8 cellular contexts compared by ENCODE assay signal in the genomic region with DNA sequence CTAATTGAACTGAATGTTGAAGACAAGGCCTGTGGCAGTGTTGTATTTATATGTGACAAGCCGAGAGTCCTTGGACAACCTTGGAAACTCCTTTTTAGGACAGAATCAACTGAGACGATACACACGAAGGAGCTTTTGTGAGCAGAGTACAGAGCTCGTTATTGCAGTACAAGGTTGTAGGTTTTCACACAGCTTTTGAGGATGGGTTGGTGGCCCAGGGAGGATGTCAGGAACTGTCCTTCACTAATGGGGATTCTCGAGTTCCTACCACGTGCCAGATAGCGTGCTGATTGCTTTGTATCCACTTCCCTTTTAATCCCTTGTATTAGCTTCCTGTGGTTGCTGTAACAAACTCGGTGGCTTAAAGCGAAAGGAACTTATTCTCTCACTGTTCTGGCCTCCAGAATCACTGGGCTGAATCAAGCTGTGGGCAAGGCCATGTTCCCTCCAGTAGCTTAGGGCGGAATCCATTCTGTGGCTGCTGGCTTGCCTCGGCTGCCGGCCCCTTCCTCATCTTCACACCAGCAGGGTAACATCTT. TPM values are rescaled to one million over a fixed set of nuclear protein-coding genes. Genes with fewer than 3 reads are reported as not detected.
DNase-seq lines count a peak whose midpoint lies in the region; ATAC-seq and TF ChIP-seq lines count a peak whose summit lies in the region.

No MANE protein-coding gene starts in this region.

- peak overlapping the region; percentile 60 for H2AFZ ChIP-seq in DND-41 (ENCODE audit: low read depth, low read length)

- no peaks in the 10 kb centered on the region for H3K36me3 ChIP-seq in DND-41 (ENCODE audit: insufficient read depth, low read length)
- no peaks in the 10 kb centered on the region for H3K36me3 ChIP-seq in muscle layer of colon (ENCODE audit: insufficient read depth, low read length)

- H3K9me3 ChIP-seq in DND-41 (ENCODE audit: insufficient read depth, low read length, severe bottlenecking) (no peaks in the 10 kb centered on the region), muscle layer of colon (ENCODE audit: low read length) (no peaks in the 10 kb centered on the region)

- peak; percentile 58 for ATAC-seq in DND-41 (ENCODE audit: insufficient read depth, low read depth)
- peak; percentile 50 for ATAC-seq in GM19468 (IDR thresholded peaks at IDR 0.05; ENCODE audit: extremely low read depth, unreplicated experiment)
- peak; percentile 18 for ATAC-seq in HG03558 (IDR thresholded peaks at IDR 0.05; ENCODE audit: extremely low read depth, unreplicated experiment)
- peak; percentile 29 to 31 for ATAC-seq in activated T-cell treated with anti-CD3 and anti-CD28 coated beads, Interleukin-2, amount 50 U/mL, for 72 hours (replicated peaks in 1 of 2)

- DNase-seq in DND-41 (peak; percentile 74), SW 1271 (lab: John Stamatoyannopoulos, UW) (no peak), middle frontal gyrus (ENCODE audit: extremely low spot score, low spot score) (no peak), NCI-H526 (lab: John Stamatoyannopoulos, UW) (no peak)
- peak in 1 of 2 donors; percentile 44 for DNase-seq in activated T-cell treated with anti-CD3 and anti-CD28 coated beads, Interleukin-2, amount 50 U/mL, for 72 hours

- H3K4me1 Mint-ChIP-seq in activated T-cell treated with anti-CD3 and anti-CD28 coated beads, Interleukin-2, amount 50 U/mL, for 72 hours (ENCODE audit: low read depth), result peaks cover 94% of the 10 kb centered on the region

- H3K79me2 ChIP-seq in DND-41 (ENCODE audit: insufficient read depth, low read length), result peaks cover 77% of the 10 kb centered on the region

- no peak for TF ChIP-seq CTCF in DND-41 (IDR thresholded peaks at IDR 0.05; ENCODE audit: borderline replicate concordance, extremely low read depth, low read length, poor library complexity, severe bottlenecking)

- H3K27me3 Mint-ChIP-seq in activated T-cell treated with anti-CD3 and anti-CD28 coated beads, Interleukin-2, amount 50 U/mL, for 72 hours (ENCODE audit: low read depth), result no peaks in the 10 kb centered on the region

- H3K27ac ChIP-seq in DND-41 (ENCODE audit: low read length) (peak overlapping the region; percentile 92), muscle layer of colon (ENCODE audit: low read depth, low read length) (peak overlapping the region; percentile 31)

- peak overlapping the region; percentile 73 to 79 for H3K4me3 Mint-ChIP-seq in activated T-cell treated with anti-CD3 and anti-CD28 coated beads, Interleukin-2, amount 50 U/mL, for 72 hours

- peaks cover 69% of the 10 kb centered on the region for H3K4me1 ChIP-seq in DND-41 (ENCODE audit: insufficient read depth, low read length)
- H3K4me1 ChIP-seq in muscle layer of colon (ENCODE audit: insufficient read depth, low read length), result peaks cover 49% of the 10 kb centered on the region

- H3K4me2 ChIP-seq in DND-41 (ENCODE audit: insufficient read depth, low read length), result peak overlapping the region; percentile 61

- H3K9me3 Mint-ChIP-seq in activated T-cell treated with anti-CD3 and anti-CD28 coated beads, Interleukin-2, amount 50 U/mL, for 72 hours, result no peaks in the 10 kb centered on the region

- H3K4me3 ChIP-seq in DND-41 (ENCODE audit: low read depth in 1 of 2, low read length in 2 of 2) (peak overlapping the region in 1 of 2 experiments; percentile 48; a peak in 2 of 4 replicates), muscle layer of colon (ENCODE audit: low read depth in 1 of 2, low read length in 2 of 2) (no peak overlapping the region)

- peaks cover 33% of the 10 kb centered on the region for H4K20me1 ChIP-seq in DND-41 (ENCODE audit: insufficient read depth, low read length)

- H3K27ac Mint-ChIP-seq in activated T-cell treated with anti-CD3 and anti-CD28 coated beads, Interleukin-2, amount 50 U/mL, for 72 hours, result peak overlapping the region; percentile 66

- peaks cover 0 to 4% of the 10 kb centered on the region in 2 donors for H3K36me3 Mint-ChIP-seq in activated T-cell treated with anti-CD3 and anti-CD28 coated beads, Interleukin-2, amount 50 U/mL, for 72 hours (ENCODE audit: insufficient read depth in 2 of 2)

- H3K27me3 ChIP-seq in DND-41 (ENCODE audit: insufficient read depth, low read length, poor library complexity), result no peaks in the 10 kb centered on the region
- H3K27me3 ChIP-seq in muscle layer of colon (ENCODE audit: control insufficient read depth in 1 of 2, insufficient read depth in 2 of 2, low read length in 2 of 2), result no peaks in the 10 kb centered on the region

- H3K9ac ChIP-seq in DND-41 (ENCODE audit: low read depth, low read length), result peak overlapping the region; percentile 52
- no peak overlapping the region for H3K9ac ChIP-seq in muscle layer of colon (ENCODE audit: low read length)

RNA-seq across cellular contexts. Expression of a gene that starts 20.2 kb away (rescaled TPM):
- total RNA-seq in activated T-cell treated with anti-CD3 and anti-CD28 coated beads, Interleukin-2, amount 50 U/mL, for 72 hours, result 10 to 100 TPM; 51.6 to 55.1 TPM
